In genomic region chr3:46619845-46620778, GRCh38 we compare ENCODE assay signal across 1 cellular context.
A peak's percentile ranks its signal among the peaks of the same experiment; 100 is the strongest.
TF ChIP-seq lines count a peak whose summit lies in the region.

No MANE protein-coding gene starts in this region.

TF ChIP-seq in K562, 482 proteins besides CTCF, POLR2A, EP300 and RAD21:
- TF ChIP-seq C11orf30 (IDR thresholded peaks at IDR 0.05; ENCODE audit: low read depth) (peak; percentile 31; the same call in 1 of the 2 replicates), ZNF316 (IDR thresholded peaks at IDR 0.05) (0 out of 2 replicates have a peak, but pooled peaks have one; percentile 19), ZBTB17 (CRISPR knock-in tag; IDR thresholded peaks at IDR 0.05) (peak; percentile 28; the same call in 1 of the 2 replicates), BRD4 (IDR thresholded peaks at IDR 0.05) (no peak), CXXC5 (CRISPR knock-in tag; IDR thresholded peaks at IDR 0.05) (no peak)
- TF ChIP-seq, protein P1, sequence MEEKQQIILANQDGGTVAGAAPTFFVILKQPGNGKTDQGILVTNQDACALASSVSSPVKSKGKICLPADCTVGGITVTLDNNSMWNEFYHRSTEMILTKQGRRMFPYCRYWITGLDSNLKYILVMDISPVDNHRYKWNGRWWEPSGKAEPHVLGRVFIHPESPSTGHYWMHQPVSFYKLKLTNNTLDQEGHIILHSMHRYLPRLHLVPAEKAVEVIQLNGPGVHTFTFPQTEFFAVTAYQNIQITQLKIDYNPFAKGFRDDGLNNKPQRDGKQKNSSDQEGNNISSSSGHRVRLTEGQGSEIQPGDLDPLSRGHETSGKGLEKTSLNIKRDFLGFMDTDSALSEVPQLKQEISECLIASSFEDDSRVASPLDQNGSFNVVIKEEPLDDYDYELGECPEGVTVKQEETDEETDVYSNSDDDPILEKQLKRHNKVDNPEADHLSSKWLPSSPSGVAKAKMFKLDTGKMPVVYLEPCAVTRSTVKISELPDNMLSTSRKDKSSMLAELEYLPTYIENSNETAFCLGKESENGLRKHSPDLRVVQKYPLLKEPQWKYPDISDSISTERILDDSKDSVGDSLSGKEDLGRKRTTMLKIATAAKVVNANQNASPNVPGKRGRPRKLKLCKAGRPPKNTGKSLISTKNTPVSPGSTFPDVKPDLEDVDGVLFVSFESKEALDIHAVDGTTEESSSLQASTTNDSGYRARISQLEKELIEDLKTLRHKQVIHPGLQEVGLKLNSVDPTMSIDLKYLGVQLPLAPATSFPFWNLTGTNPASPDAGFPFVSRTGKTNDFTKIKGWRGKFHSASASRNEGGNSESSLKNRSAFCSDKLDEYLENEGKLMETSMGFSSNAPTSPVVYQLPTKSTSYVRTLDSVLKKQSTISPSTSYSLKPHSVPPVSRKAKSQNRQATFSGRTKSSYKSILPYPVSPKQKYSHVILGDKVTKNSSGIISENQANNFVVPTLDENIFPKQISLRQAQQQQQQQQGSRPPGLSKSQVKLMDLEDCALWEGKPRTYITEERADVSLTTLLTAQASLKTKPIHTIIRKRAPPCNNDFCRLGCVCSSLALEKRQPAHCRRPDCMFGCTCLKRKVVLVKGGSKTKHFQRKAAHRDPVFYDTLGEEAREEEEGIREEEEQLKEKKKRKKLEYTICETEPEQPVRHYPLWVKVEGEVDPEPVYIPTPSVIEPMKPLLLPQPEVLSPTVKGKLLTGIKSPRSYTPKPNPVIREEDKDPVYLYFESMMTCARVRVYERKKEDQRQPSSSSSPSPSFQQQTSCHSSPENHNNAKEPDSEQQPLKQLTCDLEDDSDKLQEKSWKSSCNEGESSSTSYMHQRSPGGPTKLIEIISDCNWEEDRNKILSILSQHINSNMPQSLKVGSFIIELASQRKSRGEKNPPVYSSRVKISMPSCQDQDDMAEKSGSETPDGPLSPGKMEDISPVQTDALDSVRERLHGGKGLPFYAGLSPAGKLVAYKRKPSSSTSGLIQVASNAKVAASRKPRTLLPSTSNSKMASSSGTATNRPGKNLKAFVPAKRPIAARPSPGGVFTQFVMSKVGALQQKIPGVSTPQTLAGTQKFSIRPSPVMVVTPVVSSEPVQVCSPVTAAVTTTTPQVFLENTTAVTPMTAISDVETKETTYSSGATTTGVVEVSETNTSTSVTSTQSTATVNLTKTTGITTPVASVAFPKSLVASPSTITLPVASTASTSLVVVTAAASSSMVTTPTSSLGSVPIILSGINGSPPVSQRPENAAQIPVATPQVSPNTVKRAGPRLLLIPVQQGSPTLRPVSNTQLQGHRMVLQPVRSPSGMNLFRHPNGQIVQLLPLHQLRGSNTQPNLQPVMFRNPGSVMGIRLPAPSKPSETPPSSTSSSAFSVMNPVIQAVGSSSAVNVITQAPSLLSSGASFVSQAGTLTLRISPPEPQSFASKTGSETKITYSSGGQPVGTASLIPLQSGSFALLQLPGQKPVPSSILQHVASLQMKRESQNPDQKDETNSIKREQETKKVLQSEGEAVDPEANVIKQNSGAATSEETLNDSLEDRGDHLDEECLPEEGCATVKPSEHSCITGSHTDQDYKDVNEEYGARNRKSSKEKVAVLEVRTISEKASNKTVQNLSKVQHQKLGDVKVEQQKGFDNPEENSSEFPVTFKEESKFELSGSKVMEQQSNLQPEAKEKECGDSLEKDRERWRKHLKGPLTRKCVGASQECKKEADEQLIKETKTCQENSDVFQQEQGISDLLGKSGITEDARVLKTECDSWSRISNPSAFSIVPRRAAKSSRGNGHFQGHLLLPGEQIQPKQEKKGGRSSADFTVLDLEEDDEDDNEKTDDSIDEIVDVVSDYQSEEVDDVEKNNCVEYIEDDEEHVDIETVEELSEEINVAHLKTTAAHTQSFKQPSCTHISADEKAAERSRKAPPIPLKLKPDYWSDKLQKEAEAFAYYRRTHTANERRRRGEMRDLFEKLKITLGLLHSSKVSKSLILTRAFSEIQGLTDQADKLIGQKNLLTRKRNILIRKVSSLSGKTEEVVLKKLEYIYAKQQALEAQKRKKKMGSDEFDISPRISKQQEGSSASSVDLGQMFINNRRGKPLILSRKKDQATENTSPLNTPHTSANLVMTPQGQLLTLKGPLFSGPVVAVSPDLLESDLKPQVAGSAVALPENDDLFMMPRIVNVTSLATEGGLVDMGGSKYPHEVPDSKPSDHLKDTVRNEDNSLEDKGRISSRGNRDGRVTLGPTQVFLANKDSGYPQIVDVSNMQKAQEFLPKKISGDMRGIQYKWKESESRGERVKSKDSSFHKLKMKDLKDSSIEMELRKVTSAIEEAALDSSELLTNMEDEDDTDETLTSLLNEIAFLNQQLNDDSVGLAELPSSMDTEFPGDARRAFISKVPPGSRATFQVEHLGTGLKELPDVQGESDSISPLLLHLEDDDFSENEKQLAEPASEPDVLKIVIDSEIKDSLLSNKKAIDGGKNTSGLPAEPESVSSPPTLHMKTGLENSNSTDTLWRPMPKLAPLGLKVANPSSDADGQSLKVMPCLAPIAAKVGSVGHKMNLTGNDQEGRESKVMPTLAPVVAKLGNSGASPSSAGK (IDR thresholded peaks at IDR 0.05): no peak
- TF ChIP-seq, protein P2, sequence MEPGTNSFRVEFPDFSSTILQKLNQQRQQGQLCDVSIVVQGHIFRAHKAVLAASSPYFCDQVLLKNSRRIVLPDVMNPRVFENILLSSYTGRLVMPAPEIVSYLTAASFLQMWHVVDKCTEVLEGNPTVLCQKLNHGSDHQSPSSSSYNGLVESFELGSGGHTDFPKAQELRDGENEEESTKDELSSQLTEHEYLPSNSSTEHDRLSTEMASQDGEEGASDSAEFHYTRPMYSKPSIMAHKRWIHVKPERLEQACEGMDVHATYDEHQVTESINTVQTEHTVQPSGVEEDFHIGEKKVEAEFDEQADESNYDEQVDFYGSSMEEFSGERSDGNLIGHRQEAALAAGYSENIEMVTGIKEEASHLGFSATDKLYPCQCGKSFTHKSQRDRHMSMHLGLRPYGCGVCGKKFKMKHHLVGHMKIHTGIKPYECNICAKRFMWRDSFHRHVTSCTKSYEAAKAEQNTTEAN (CRISPR knock-in tag; IDR thresholded peaks at IDR 0.05): no peak
